Comparison of ENCODE assay signal across 19 cellular contexts in the genomic region with DNA sequence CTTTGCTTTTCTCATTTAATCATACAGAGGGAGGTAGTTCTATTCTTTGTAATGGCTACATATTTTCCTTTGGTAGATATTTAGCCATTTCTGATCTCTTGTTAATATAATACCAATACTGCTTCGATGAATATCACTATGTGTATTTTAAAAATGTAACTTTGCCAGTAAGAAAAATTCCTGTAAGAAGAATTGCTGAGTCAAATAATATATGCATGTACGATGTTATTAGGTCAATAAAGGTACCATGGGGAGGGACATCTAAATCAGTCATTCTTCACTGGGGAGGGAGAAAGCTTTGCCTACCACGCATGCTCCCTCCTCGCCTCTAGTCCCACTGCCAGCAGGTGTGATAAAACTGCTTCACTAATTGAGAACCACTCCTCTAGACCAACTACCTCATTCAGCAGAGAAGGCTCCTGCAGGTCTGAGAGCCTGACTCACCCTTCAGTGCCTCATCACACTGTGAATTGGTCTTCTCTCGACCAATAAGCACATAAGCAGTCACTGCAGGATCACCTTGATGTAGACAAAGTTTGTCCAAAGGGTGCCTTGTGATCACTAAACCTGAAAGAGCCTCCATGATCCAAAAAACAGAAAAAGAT. TPM values are rescaled to one million over a fixed set of nuclear protein-coding genes. Genes with fewer than 3 reads are reported as not detected.
DNase-seq lines count a peak whose midpoint lies in the region; ATAC-seq and TF ChIP-seq lines count a peak whose summit lies in the region.
"Had no signal": no experiment of that assay in that cellular context is flagged by ENCODE, and none has a peak within 500 bp of the region (broad histone marks: within the 10 kb centered on the region; RNA-seq: fewer than 3 reads in every experiment).

No MANE protein-coding gene starts in this region.

- H3K4me1 ChIP-seq in mesendoderm (ENCODE audit: control insufficient read depth, low read depth, low read length): no peaks in the 10 kb centered on the region
- H3K4me1 ChIP-seq: Caco-2 had no signal

- no peaks in the 10 kb centered on the region for H3K79me2 ChIP-seq in mesendoderm (ENCODE audit: control insufficient read depth, insufficient read depth, low read length)

- peak; percentile 19 for DNase-seq in ELF-1 (ENCODE audit: low read depth, low spot score)
- peak; percentile 10 for DNase-seq in NCI-H69 (lab: John Stamatoyannopoulos, UW)
- peak; percentile 39 for DNase-seq in epithelial cell of esophagus (ENCODE audit: low read depth)
- peak; percentile 66 for DNase-seq in mesendoderm
- no peak for DNase-seq in superior temporal gyrus (ENCODE audit: extremely low spot score)
- DNase-seq in omental fat pad (ENCODE audit: low spot score): no peak
- DNase-seq: Caco-2; CD4-positive, alpha-beta T cell; DMS 273 treated with DMSO at 0.1 percent for 48 hours; GDM1; H7; Kasumi-1; NCI-H1694 treated with DMSO at 0.1 percent for 48 hours; NCI-H2081 treated with DMSO at 0.1 percent for 48 hours; NCI-H446; NCI-H526; OCI-M1; SJCRH30 had no signal

- H3K9ac ChIP-seq in mesendoderm (ENCODE audit: low read length): no peak overlapping the region

- no peak overlapping the region for H2BK120ac ChIP-seq in mesendoderm (ENCODE audit: low read depth, low read length)

- H3K4me3 ChIP-seq in epithelial cell of esophagus (ENCODE audit: low read length) (no peak overlapping the region), mesendoderm (ENCODE audit: low read length) (no peak overlapping the region)
- H3K4me3 ChIP-seq: SJCRH30 had no signal

- H3K23ac ChIP-seq in mesendoderm (ENCODE audit: low read length): no peak overlapping the region

- WGBS in mesendoderm (ENCODE audit: extremely low coverage, insufficient coverage, low lambda C conversion rate): no CpG with 5 or more reads among the region's 5 CpGs

- no peak overlapping the region for H3K18ac ChIP-seq in mesendoderm (ENCODE audit: low read length)

- no peak overlapping the region for H2BK5ac ChIP-seq in mesendoderm (ENCODE audit: low read length)

- H3K36me3 ChIP-seq in mesendoderm (ENCODE audit: control insufficient read depth, insufficient read depth, low read length): no peaks in the 10 kb centered on the region
- H3K36me3 ChIP-seq: SJCRH30 had no signal

- no peak overlapping the region for H4K5ac ChIP-seq in mesendoderm (ENCODE audit: low read length)

- H3K4ac ChIP-seq in mesendoderm (ENCODE audit: low read depth, low read length): no peak overlapping the region

- ATAC-seq in HG02623 (IDR thresholded peaks at IDR 0.05; ENCODE audit: unreplicated experiment): no peak
- no peak for ATAC-seq in omental fat pad (ENCODE audit: low FRiP score)

- no peak overlapping the region for H4K8ac ChIP-seq in mesendoderm (ENCODE audit: low read depth, low read length)

- H3K27ac ChIP-seq in mesendoderm (ENCODE audit: low read depth, low read length): no peak overlapping the region
- H3K27ac ChIP-seq: SJCRH30 had no signal

- no peak overlapping the region for H3K4me2 ChIP-seq in mesendoderm (ENCODE audit: low read length)

- no peak overlapping the region for H3K56ac ChIP-seq in mesendoderm (ENCODE audit: low read length)

- TF ChIP-seq CTCF in epithelial cell of esophagus (IDR thresholded peaks at IDR 0.05; ENCODE audit: insufficient read depth, low read depth, low read length, missing control alignments): no peak
- TF ChIP-seq CTCF in omental fat pad (IDR thresholded peaks at IDR 0.05): no peak

- H3K79me1 ChIP-seq in mesendoderm (ENCODE audit: low read length): no peaks in the 10 kb centered on the region

- H2AK5ac ChIP-seq in mesendoderm (ENCODE audit: low read length): no peak overlapping the region

- H3K27me3 ChIP-seq in mesendoderm (ENCODE audit: insufficient read depth, low read length, poor library complexity): no peaks in the 10 kb centered on the region
- H3K27me3 ChIP-seq: SJCRH30 had no signal

- no peak overlapping the region for H2BK15ac ChIP-seq in mesendoderm (replicated peaks; ENCODE audit: low read depth)

RNA-seq across cellular contexts. Expression of a gene that starts 56.1 kb away (rescaled TPM):
- polyA plus RNA-seq in mesendoderm (2013, experiment 1 of 2): 1,122 TPM
- polyA plus RNA-seq in mesendoderm (2013, experiment 2 of 2): 1,116 TPM
- 100 to 1,000 TPM in 3 of 4 donors, 10 to 100 TPM in 1; 81.5 to 170 (median 119) TPM for total RNA-seq in omental fat pad

Comparison
In these comparisons a context has a peak if more than half of its experiments do, and no peak if none do; other contexts are left out.
1. DNase-seq: peak in ELF-1 (single experiment), NCI-H69 (single experiment), epithelial cell of esophagus (single experiment) and mesendoderm (single experiment); none in superior temporal gyrus (single experiment) and omental fat pad (single experiment).